24 cellular contexts compared by ENCODE assay signal in genomic region chr3:79204351-79204750, GRCh38.
"Had no signal": no experiment of that assay in that cellular context is flagged by ENCODE, and none has a peak within 500 bp of the region (broad histone marks: within the 10 kb centered on the region; RNA-seq: fewer than 3 reads in every experiment).

No MANE protein-coding gene starts in this region.

- H3K4me2 ChIP-seq: hepatocyte had no signal

- DNase-seq: activated CD4-positive, alpha-beta T cell treated with anti-CD3 and anti-CD28 coated beads for 48 hours; activated CD4-positive, alpha-beta T cell treated with anti-CD3 and anti-CD28 coated beads, Interleukin-2, amount 50 U/mL, for 48 hours; activated CD8-positive, alpha-beta memory T cell treated with anti-CD3 and anti-CD28 coated beads for 24 hours; activated gamma-delta T cell; activated naive CD4-positive, alpha-beta T cell treated with anti-CD3 and anti-CD28 coated beads, Interleukin-2, amount 10 ng/mL, durations not matched to agents 7 days and 5 days; activated naive CD8-positive, alpha-beta T cell treated with anti-CD3 and anti-CD28 coated beads, Interleukin-2, amount 10 ng/mL, durations not matched to agents 7 days and 5 days; cerebellar nuclear complex; effector memory CD8-positive, alpha-beta T cell; erythroblast; gastrocnemius medialis; left colon; midbrain; naive thymus-derived CD4-positive, alpha-beta T cell; ovary; small intestine; stimulated activated CD4-positive, alpha-beta T cell treated with anti-CD3 and anti-CD28 coated beads, Interleukin-4, amount 100 ng/mL, for 24 hours; trophoblast cell had no signal

- ATAC-seq: effector memory CD8-positive, alpha-beta T cell; gastrocnemius medialis; left colon; naive thymus-derived CD4-positive, alpha-beta T cell; sciatic nerve; stimulated activated effector memory CD8-positive, alpha-beta T cell treated with anti-CD3 and anti-CD28 coated beads, Interleukin-12 subunit alpha, Interleukin-12 subunit beta, amount 100 ng/mL, for 72 hours had no signal

- H3K4me3 ChIP-seq: ascending aorta, coronary artery, gastrocnemius medialis, hepatocyte, ovary, thoracic aorta had no signal

- H2AFZ ChIP-seq: hepatocyte had no signal

- H3K4me1 ChIP-seq: ascending aorta, gastrocnemius medialis had no signal

- H3K27me3 ChIP-seq: ascending aorta, gastrocnemius medialis, hepatocyte, ovary had no signal

- H3K36me3 ChIP-seq: ascending aorta, gastrocnemius medialis, ovary, thoracic aorta had no signal

- H3K27ac ChIP-seq: ascending aorta, coronary artery, gastrocnemius medialis, hepatocyte, ovary, thoracic aorta, VCaP had no signal

- H3K9me3 ChIP-seq: ascending aorta, gastrocnemius medialis, ovary, thoracic aorta had no signal
